8 cellular contexts compared by ENCODE assay signal in the genomic region with DNA sequence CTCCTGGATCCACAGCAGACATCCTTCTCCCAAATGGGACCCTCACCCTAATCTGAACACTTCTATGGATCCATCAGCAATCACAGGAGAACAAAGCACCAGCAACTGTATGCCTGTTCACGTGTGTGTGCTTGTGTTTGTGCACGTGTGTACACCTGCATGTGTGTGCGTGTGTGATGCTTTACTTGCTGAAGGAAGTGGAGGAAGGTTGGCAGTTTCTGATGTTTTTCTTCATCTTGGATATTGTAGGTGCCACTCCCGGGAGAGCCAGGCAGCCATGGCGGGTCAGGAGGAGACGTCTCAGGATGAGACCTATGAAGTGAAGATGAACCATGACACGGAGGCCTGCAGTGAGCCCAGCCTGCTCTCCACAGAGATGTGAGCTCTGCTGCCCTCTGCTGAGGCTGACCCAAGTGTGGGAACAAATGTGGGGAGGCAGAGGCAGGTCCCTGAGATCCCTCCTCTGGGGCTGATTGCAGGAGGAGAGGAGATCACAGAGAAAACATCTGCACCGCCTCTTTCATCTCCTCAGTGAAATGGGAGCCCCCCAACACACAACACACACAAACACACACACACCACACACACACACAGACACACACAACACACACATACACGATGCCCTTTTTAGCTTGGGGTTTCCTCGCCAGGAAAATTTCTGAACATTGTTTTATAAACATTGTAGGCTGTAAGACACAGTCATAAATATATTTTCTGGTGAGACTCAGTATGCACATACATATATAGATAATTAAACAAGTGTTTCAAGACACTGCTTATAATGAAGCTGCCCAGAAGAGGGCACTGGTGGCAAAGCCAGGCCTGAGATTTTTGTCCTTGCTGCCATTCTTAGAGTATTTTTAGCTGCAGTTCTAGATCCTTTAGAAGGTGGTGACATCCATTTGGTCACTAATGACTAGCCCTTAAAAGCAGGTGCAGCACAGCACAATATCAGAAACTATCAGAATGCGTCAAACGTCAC.
DNase-seq lines count a peak whose midpoint lies in the region; ATAC-seq and TF ChIP-seq lines count a peak whose summit lies in the region.

No MANE protein-coding gene starts in this region.

- no peaks in the 10 kb centered on the region for H3K9me3 Mint-ChIP-seq in activated T-cell treated with anti-CD3 and anti-CD28 coated beads, Interleukin-2, amount 50 U/mL, for 4 hours

- H3K27me3 ChIP-seq in foreskin keratinocyte = no peaks in the 10 kb centered on the region

- no peak overlapping the region for H3K4me3 Mint-ChIP-seq in activated T-cell treated with anti-CD3 and anti-CD28 coated beads, Interleukin-2, amount 50 U/mL, for 4 hours

- H3K4me3 ChIP-seq in retinal pigment epithelial cell (ENCODE audit: low read length) = no peak overlapping the region

- H3K27ac ChIP-seq in foreskin keratinocyte = no peak overlapping the region

- no peaks in the 10 kb centered on the region for H3K36me3 Mint-ChIP-seq in activated T-cell treated with anti-CD3 and anti-CD28 coated beads, Interleukin-2, amount 50 U/mL, for 4 hours (ENCODE audit: insufficient read depth)

- in situ Hi-C loops in ACHN (cut with HindIII; ENCODE audit: low pct_ligation_motif_present, low pct_unique_long_range_greater_than_20kb, low sequenced_read_pairs) = no loop called here

- DNase-seq in ACHN (peak; percentile 77), GF-D8 (lab: John Stamatoyannopoulos, UW) (peak; percentile 59), NCI-H345 (lab: John Stamatoyannopoulos, UW) (peak; percentile 70), foreskin keratinocyte (peak in 1 of 2 donors; percentile 8), retinal pigment epithelial cell (ENCODE audit: low read depth) (no peak), putamen (ENCODE audit: low spot score) (no peak)
- DNase-seq in activated T-cell treated with anti-CD3 and anti-CD28 coated beads, Interleukin-2, amount 50 U/mL, for 4 hours = no peak

- H3K27me3 Mint-ChIP-seq in activated T-cell treated with anti-CD3 and anti-CD28 coated beads, Interleukin-2, amount 50 U/mL, for 4 hours (ENCODE audit: low read depth) = no peaks in the 10 kb centered on the region

- peak; percentile 37 to 46 for ATAC-seq in activated T-cell treated with anti-CD3 and anti-CD28 coated beads, Interleukin-2, amount 50 U/mL, for 4 hours
- ATAC-seq in foreskin keratinocyte = peak; percentile 59
- ATAC-seq in HG03432 (IDR thresholded peaks at IDR 0.05; ENCODE audit: unreplicated experiment) = no peak

- peak; percentile 60 for TF ChIP-seq CTCF in foreskin keratinocyte (conservative IDR thresholded peaks at IDR 0.05)
- peak; percentile 60 for TF ChIP-seq CTCF in retinal pigment epithelial cell (conservative IDR thresholded peaks at IDR 0.05; ENCODE audit: low read depth, low read length)

- H3K4me1 ChIP-seq in foreskin keratinocyte = no peaks in the 10 kb centered on the region

- H3K4me1 Mint-ChIP-seq in activated T-cell treated with anti-CD3 and anti-CD28 coated beads, Interleukin-2, amount 50 U/mL, for 4 hours (ENCODE audit: low read depth) = peaks cover 2% of the 10 kb centered on the region

Comparison
In these comparisons a context has a peak if more than half of its experiments do, and no peak if none do; other contexts are left out.
1. DNase-seq: peak in ACHN (single experiment), GF-D8 (single experiment) and NCI-H345 (single experiment); none in activated T-cell treated with anti-CD3 and anti-CD28 coated beads, Interleukin-2, amount 50 U/mL, for 4 hours (single experiment), retinal pigment epithelial cell (single experiment) and putamen (single experiment).